Comparison of ENCODE assay signal across 3 cellular contexts in genomic region chr18:5268874-5269273, GRCh38.
TF ChIP-seq lines count a peak whose summit lies in the region.

No MANE protein-coding gene starts in this region.

TF ChIP-seq in A549, 52 proteins besides CTCF, POLR2A, EP300 and RAD21:
- peak; percentile 49; the same call in 1 of the 2 replicates for TF ChIP-seq REST (IDR thresholded peaks at IDR 0.05)
- TF ChIP-seq POLR2AphosphoS2 (conservative IDR thresholded peaks at IDR 0.05; ENCODE audit: low read length) = no peak

TF ChIP-seq in HEK293, 187 proteins besides CTCF, POLR2A, EP300 and RAD21:
- TF ChIP-seq ZSCAN30 (tag by site-specific recombination; IDR thresholded peaks at IDR 0.05) = no peak
- no peak for TF ChIP-seq MEIS1 (CRISPR knock-in tag; IDR thresholded peaks at IDR 0.05; ENCODE audit: borderline replicate concordance)
- TF ChIP-seq ZNF169 (tag by site-specific recombination; IDR thresholded peaks at IDR 0.05) = no peak
- peak; percentile 80 for TF ChIP-seq REST (tag by site-specific recombination; IDR thresholded peaks at IDR 0.05)
- no peak for TF ChIP-seq ZNF768 (tag by site-specific recombination; IDR thresholded peaks at IDR 0.05)

TF ChIP-seq in GM12878, 131 proteins besides CTCF, POLR2A, EP300 and RAD21:
- peak; percentile 42; the same call in 1 of the 2 replicates for TF ChIP-seq REST (IDR thresholded peaks at IDR 0.05; ENCODE audit: low read depth, low read length)
- no peak for TF ChIP-seq TBL1XR1 (IDR thresholded peaks at IDR 0.05; ENCODE audit: low read depth, low read length)
